Comparison of ENCODE assay signal across 10 cellular contexts in genomic region chr20:19889011-19889953, GRCh38.
DNase-seq lines count a peak whose midpoint lies in the region; ATAC-seq and TF ChIP-seq lines count a peak whose summit lies in the region.
"Had no signal": no experiment of that assay in that cellular context is flagged by ENCODE, and none has a peak within 500 bp of the region (broad histone marks: within the 10 kb centered on the region; RNA-seq: fewer than 3 reads in every experiment).

No MANE protein-coding gene starts in this region.

- peaks cover 0 to 11% of the 10 kb centered on the region in 2 donors for H3K4me1 ChIP-seq in aorta (ENCODE audit: control insufficient read depth in 1 of 2, insufficient read depth in 2 of 2, low read length in 2 of 2)

- peak overlapping the region; percentile 1 to 2 for H3K4me3 ChIP-seq in aorta (ENCODE audit: low read length in 2 of 2)

- H3K9me3 ChIP-seq in aorta (ENCODE audit: control insufficient read depth, low read length) = no peaks in the 10 kb centered on the region

- no peaks in the 10 kb centered on the region for H3K27me3 ChIP-seq in aorta (ENCODE audit: control insufficient read depth in 1 of 2, insufficient read depth in 2 of 2, low read length in 1 of 2)

- peaks cover 4% of the 10 kb centered on the region for H3K27me3 Mint-ChIP-seq in endothelial cell (ENCODE audit: unreplicated experiment)

- no peaks in the 10 kb centered on the region for H3K36me3 ChIP-seq in aorta (ENCODE audit: control insufficient read depth in 1 of 2, insufficient read depth in 2 of 2, low read length in 1 of 2)

- intact Hi-C loops in aorta (cut with DNase I) = loop anchor here (5.0 kb wide), 3 partner anchors 83 to 103 kb away; no protein-coding TSS in a partner anchor

- peaks cover 49% of the 10 kb centered on the region for H3K4me1 Mint-ChIP-seq in endothelial cell (ENCODE audit: unreplicated experiment)
- H3K4me1 Mint-ChIP-seq: central memory CD8-positive, alpha-beta T cell had no signal

- ATAC-seq in aorta (ENCODE audit: low FRiP score) = peak; percentile 77
- ATAC-seq in HG03354 (IDR thresholded peaks at IDR 0.05; ENCODE audit: poor library complexity, severe bottlenecking, unreplicated experiment) = no peak
- no peak for ATAC-seq in HG02610 (IDR thresholded peaks at IDR 0.05; ENCODE audit: unreplicated experiment)

- no peaks in the 10 kb centered on the region for H3K9me3 Mint-ChIP-seq in endothelial cell (ENCODE audit: unreplicated experiment)
- H3K9me3 Mint-ChIP-seq: central memory CD8-positive, alpha-beta T cell had no signal

- peak overlapping the region; percentile 79 for H3K4me3 Mint-ChIP-seq in endothelial cell (ENCODE audit: unreplicated experiment)
- H3K4me3 Mint-ChIP-seq: central memory CD8-positive, alpha-beta T cell had no signal

- H3K27ac Mint-ChIP-seq in endothelial cell (ENCODE audit: unreplicated experiment) = peak overlapping the region; percentile 92

- 1 to 2% methylated on average over 21 of the region's 21 CpGs for WGBS in aorta, 2 donors

- TF ChIP-seq CTCF in endothelial cell (IDR thresholded peaks at IDR 0.05; ENCODE audit: unreplicated experiment) = no peak

- peak overlapping the region; percentile 93 to 96 for H3K27ac ChIP-seq in aorta (ENCODE audit: low read depth in 1 of 2, low read length in 2 of 2)

- DNase-seq in NCI-H1436 (lab: John Stamatoyannopoulos, UW) (peak; percentile 13), NCI-H1436 treated with DMSO at 0.1 percent for 48 hours (lab: John Stamatoyannopoulos, UW) (no peak), endothelial cell (ENCODE audit: low spot score) (peak; percentile 20), mucosa of gallbladder (ENCODE audit: low spot score) (peak; percentile 26), aorta (peak; percentile 59 to 79), T-helper 9 cell (no peak)
- DNase-seq: KG1 had no signal

- H3K36me3 Mint-ChIP-seq in endothelial cell (ENCODE audit: low read depth, unreplicated experiment) = peaks cover 30% of the 10 kb centered on the region

Comparison
In these comparisons a context has a peak if more than half of its experiments do, and no peak if none do; other contexts are left out.
1. DNase-seq: peak in NCI-H1436 (single experiment), endothelial cell (single experiment), mucosa of gallbladder (single experiment) and aorta (2 of 2); none in NCI-H1436 treated with DMSO at 0.1 percent for 48 hours (single experiment) and T-helper 9 cell (single experiment).